ENCODE assay signal across 8 cellular contexts in the genomic region with DNA sequence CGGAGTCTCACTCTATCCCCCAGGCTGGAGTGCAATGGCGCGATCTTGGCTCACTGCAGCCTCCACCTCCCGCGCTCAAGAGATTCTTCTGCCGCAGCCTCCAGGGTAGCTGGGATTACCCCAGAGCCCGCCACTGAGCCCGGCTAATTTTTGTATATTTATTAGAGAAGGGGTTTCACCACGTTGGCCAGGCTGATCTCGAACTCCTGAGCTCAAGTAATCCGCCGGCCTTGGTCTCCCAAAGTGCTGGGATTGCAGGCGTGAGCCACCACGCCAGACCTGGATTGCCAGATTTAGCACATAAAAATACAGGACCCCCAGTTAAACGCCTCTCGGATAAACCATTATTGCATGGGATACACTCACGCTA. TPM values are rescaled to one million over a fixed set of nuclear protein-coding genes. Genes with fewer than 3 reads are reported as not detected.
DNase-seq lines count a peak whose midpoint lies in the region; ATAC-seq and TF ChIP-seq lines count a peak whose summit lies in the region.

No MANE protein-coding gene starts in this region.

- peaks cover 16% of the 10 kb centered on the region for H3K79me2 ChIP-seq in GM23338 (replicated peaks; ENCODE audit: insufficient read depth)

- H3K27ac ChIP-seq in GM23338 (ENCODE audit: low read depth) = peak overlapping the region; percentile 21; the same call in 1 of the 2 replicates
- H3K27ac ChIP-seq in gastroesophageal sphincter = peak overlapping the region in 3 of 4 donors; percentile 93 to 98 (median 97)
- H3K27ac ChIP-seq in gastrocnemius medialis = peak overlapping the region; percentile 91 to 98 (median 92)

- H3K4me3 ChIP-seq in GM23338 (peak overlapping the region; percentile 60; the same call in 1 of the 2 replicates), gastroesophageal sphincter (peak overlapping the region in 1 of 2 donors; percentile 99), gastrocnemius medialis (peak overlapping the region; percentile 78 to 99 (median 89))

- no peak for TF ChIP-seq POLR2A in gastroesophageal sphincter (IDR thresholded peaks at IDR 0.05)
- TF ChIP-seq POLR2A in gastrocnemius medialis (IDR thresholded peaks at IDR 0.05) = no peak

- CTCF ChIA-PET in T-cell (lab: Charles Lee) = interaction anchor here (0.5 to 6.1 kb wide), 25 partner anchors 9 to 1992 kb away, joined by 3 to 66 read pairs (median 5); partner anchors contain the start of genes RBM48 (in 2 of the 2), AKAP9 (in 1 of the 2), ANKIB1 (in 1 of the 2) and KRIT1 (in 1 of the 2)

- no peak for ATAC-seq in GM23338
- ATAC-seq in T-cell (replicated peaks in 1 of 4) = peak in 1 of 4 experiments; percentile 1
- no peak for ATAC-seq in gastroesophageal sphincter
- no peak for ATAC-seq in gastrocnemius medialis
- ATAC-seq in GM21717 (IDR thresholded peaks at IDR 0.05; ENCODE audit: unreplicated experiment) = no peak

- H3K4me1 ChIP-seq in GM23338 (ENCODE audit: insufficient read depth) (no peaks in the 10 kb centered on the region; the same call in 1 of the 2 replicates), gastroesophageal sphincter (peaks cover 0 to 17% (median 5%) of the 10 kb centered on the region in 3 donors), gastrocnemius medialis (peaks cover 12 to 15% of the 10 kb centered on the region in 2 donors)

- POLR2A ChIA-PET in T-cell (lab: Charles Lee) = interaction anchor here in 1 of 2 donors (1.2 to 2.0 kb wide), 2 partner anchors 19 to 82 kb away, joined by 3 to 14 read pairs; partner anchors contain the start of genes PEX1 and RBM48

- H3F3A ChIP-seq in GM23338 (replicated peaks; ENCODE audit: low read depth) = peaks cover 8% of the 10 kb centered on the region; the same call in 1 of the 2 replicates

- H3K4me2 ChIP-seq in GM23338 = peak overlapping the region; percentile 41

- H2AFZ ChIP-seq in GM23338 = peak overlapping the region; percentile 94

- H3K36me3 Mint-ChIP-seq in GM23338 (ENCODE audit: low read depth) (peaks cover 35% of the 10 kb centered on the region), T-cell (peaks cover 5% of the 10 kb centered on the region)

- H3K36me3 ChIP-seq in GM23338 (ENCODE audit: insufficient read depth) (peaks cover 14% of the 10 kb centered on the region), gastroesophageal sphincter (peaks cover 0 to 23% of the 10 kb centered on the region in 2 donors), gastrocnemius medialis (peaks cover 0 to 31% of the 10 kb centered on the region in 2 donors)

- H3K9me2 ChIP-seq in GM23338 (ENCODE audit: insufficient read depth) = no peaks in the 10 kb centered on the region; the same call in 1 of the 2 replicates

- TF ChIP-seq EP300 in gastroesophageal sphincter (IDR thresholded peaks at IDR 0.05) = no peak

- 65% methylated on average over 13 of the region's 17 CpGs; no CpG with 5 or more reads in 1 of the 2 donors for WGBS in gastroesophageal sphincter (ENCODE audit: low coverage in 1 of 2), 2 donors

- H3K27ac Mint-ChIP-seq in GM23338 (peak overlapping the region; percentile 60; the same call in 1 of the 2 replicates), T-cell (peak overlapping the region; percentile 89 to 93)

- peaks cover 9% of the 10 kb centered on the region for H3K4me1 Mint-ChIP-seq in GM23338
- H3K4me1 Mint-ChIP-seq in T-cell = peaks cover 18 to 26% (median 23%) of the 10 kb centered on the region in 3 donors

- no peaks in the 10 kb centered on the region for H3K27me3 ChIP-seq in GM23338 (ENCODE audit: insufficient read depth)
- no peaks in the 10 kb centered on the region for H3K27me3 ChIP-seq in gastroesophageal sphincter
- H3K27me3 ChIP-seq in gastrocnemius medialis = no peaks in the 10 kb centered on the region

- TF ChIP-seq CTCF in GM23338 (conservative IDR thresholded peaks at IDR 0.05; ENCODE audit: low read depth in 2 of 2) = no peak
- no peak for TF ChIP-seq CTCF in gastroesophageal sphincter (IDR thresholded peaks at IDR 0.05)
- no peak for TF ChIP-seq CTCF in gastrocnemius medialis (IDR thresholded peaks at IDR 0.05 in 4 of 5, conservative IDR thresholded peaks at IDR 0.05 in 1 of 5)

- H3K27me3 Mint-ChIP-seq in GM23338 (ENCODE audit: insufficient read depth, low read depth, poor library complexity) = no peaks in the 10 kb centered on the region
- no peaks in the 10 kb centered on the region for H3K27me3 Mint-ChIP-seq in T-cell

- intact Hi-C loops in gastrocnemius medialis (cut with DNase I; ENCODE audit: low total_unique reads) = loop anchor here (1.0 to 10.0 kb wide), 6 partner anchors 23 to 502 kb away; partner anchors contain the start of genes AKAP9, ANKIB1, KRIT1 and LRRD1

- DNase-seq in GM23338 (ENCODE audit: low spot score) (no peak), T-cell (no peak), gastrocnemius medialis (peak in 1 of 2 donors; percentile 17), DMS114 treated with DMSO at 0.1 percent for 48 hours (lab: John Stamatoyannopoulos, UW; ENCODE audit: unreplicated experiment) (no peak), NCI-H774 (lab: John Stamatoyannopoulos, UW) (no peak)
- no peak for DNase-seq in effector CD8-positive, alpha-beta T cell (lab: John Stamatoyannopoulos, UW)

- H3K9me3 Mint-ChIP-seq in GM23338 = peaks cover 7% of the 10 kb centered on the region; the same call in 2 of the 3 replicates
- H3K9me3 Mint-ChIP-seq in T-cell = no peaks in the 10 kb centered on the region

- in situ Hi-C loops in gastrocnemius medialis (cut with MboI; ENCODE audit: low sequenced_read_pairs in 4 of 4) = loop anchor here in 1 of 4 donors (10.0 kb wide), 1 partner anchor 202 kb away; the partner anchor contains the start of genes ANKIB1 and KRIT1

- peak overlapping the region; percentile 83 for H3K4me3 Mint-ChIP-seq in GM23338
- H3K4me3 Mint-ChIP-seq in T-cell = peak overlapping the region; percentile 80 to 89 (median 89)

- H3K9me3 ChIP-seq in gastroesophageal sphincter (no peaks in the 10 kb centered on the region), gastrocnemius medialis (no peaks in the 10 kb centered on the region)

- H4K20me1 ChIP-seq in GM23338 (replicated peaks; ENCODE audit: insufficient read depth) = 0 out of 2 replicates have a peak, but pooled peaks cover 9% of the 10 kb centered on the region

TF ChIP-seq in GM23338, 12 proteins besides CTCF, POLR2A, EP300 and RAD21 (continues in another document):
- TF ChIP-seq ZNF331 (CRISPR knock-in tag; IDR thresholded peaks at IDR 0.05; ENCODE audit: low read depth) (no peak), ZNF114 (CRISPR knock-in tag; IDR thresholded peaks at IDR 0.05) (no peak)

RNA-seq across cellular contexts. Expression of gene GATAD1, which starts 0.4 kb away (rescaled TPM):
- 27.9 and 30.8 TPM in 2 replicates for total RNA-seq in GM23338 (2014; rRNA removed; shearing (Covaris generic))
- polyA plus RNA-seq in GM23338 (2016; fragmentation: Nextera tagmentation; extraction: Ambion mirVana) = 15.1 and 15.4 TPM in 2 replicates
- total RNA-seq in T-cell (10 to 100 TPM; 19.4 to 31.4 (median 28.1) TPM), gastroesophageal sphincter (10 to 100 TPM; 25.5 to 57.7 (median 32.2) TPM), gastrocnemius medialis (10 to 100 TPM in 1 of 4 donors, 1 to 10 TPM in 3; 7.3 to 29.8 (median 8.3) TPM)

RNA-seq across cellular contexts. Expression of gene ERVW-1, which starts 30.9 kb away (rescaled TPM):
- 0.07 TPM in 1 of 2 replicates, not detected in the other for total RNA-seq in GM23338 (2014; rRNA removed; shearing (Covaris generic))
- not detected in 2 replicates for polyA plus RNA-seq in GM23338 (2016; fragmentation: Nextera tagmentation; extraction: Ambion mirVana)
- under 1 TPM in 1 of 5 donors, not detected in 4; 0.16 TPM for total RNA-seq in T-cell
- total RNA-seq in gastroesophageal sphincter = not detected
- under 1 TPM in 1 of 4 donors, not detected in 3; 0.10 TPM for total RNA-seq in gastrocnemius medialis

Comparison
In these comparisons a context has a peak if more than half of its experiments do, and no peak if none do; other contexts are left out.
1. H3K27ac ChIP-seq: peak in every context shown above with its lines; median percentile 97 in gastroesophageal sphincter; 92 in gastrocnemius medialis; 21 in GM23338.